ENCODE assay signal across 15 cellular contexts in genomic region chr1:58293388-58293787, GRCh38.
"Had no signal": no experiment of that assay in that cellular context is flagged by ENCODE, and none has a peak within 500 bp of the region (broad histone marks: within the 10 kb centered on the region; RNA-seq: fewer than 3 reads in every experiment).

No MANE protein-coding gene starts in this region.

- DNase-seq: activated CD4-positive, alpha-beta T cell treated with anti-CD3 and anti-CD28 coated beads, Interleukin-2, amount 50 U/mL, for 1 hour; activated naive CD4-positive, alpha-beta T cell treated with Interleukin-2 at 50 U/mL for 16 hours; aorta; cerebellar nuclear complex; effector CD8-positive, alpha-beta T cell; esophagus squamous epithelium; foreskin fibroblast; hippocampal formation; left ventricle myocardium superior; mesenchymal stem cell; thyroid gland had no signal

- H3K9me3 ChIP-seq: breast epithelium, esophagus squamous epithelium, thyroid gland had no signal

- H3K27me3 ChIP-seq: breast epithelium, esophagus squamous epithelium, thyroid gland had no signal

- H3K36me3 ChIP-seq: breast epithelium, esophagus squamous epithelium, thyroid gland had no signal

- H3K4me3 Mint-ChIP-seq: activated T-helper 1 cell treated with anti-CD3 and anti-CD28 coated beads, Interleukin-12 subunit alpha, Interleukin-12 subunit beta, Interleukin-2, Interleukin-4 antibody, amounts not matched to agents 30 ng/mL and 10 ng/mL and 1 ng/mL, durations not matched to agents 14 hours and 24 hours and 36 hours; natural killer cell treated with Interleukin-12 subunit alpha and Interleukin-12 subunit beta and Interleukin-15 and Interleukin-18, amount 100 ng/mL, for 72 hours; stimulated activated effector memory CD8-positive, alpha-beta T cell treated with anti-CD3 and anti-CD28 coated beads, Interleukin-12 subunit alpha, Interleukin-12 subunit beta, amount 100 ng/mL, for 72 hours had no signal

- H3K36me3 Mint-ChIP-seq: natural killer cell treated with Interleukin-12 subunit alpha and Interleukin-12 subunit beta and Interleukin-15 and Interleukin-18, amount 100 ng/mL, for 72 hours; stimulated activated effector memory CD8-positive, alpha-beta T cell treated with anti-CD3 and anti-CD28 coated beads, Interleukin-12 subunit alpha, Interleukin-12 subunit beta, amount 100 ng/mL, for 72 hours had no signal

- H3K9me3 Mint-ChIP-seq: activated T-helper 1 cell treated with anti-CD3 and anti-CD28 coated beads, Interleukin-12 subunit alpha, Interleukin-12 subunit beta, Interleukin-2, Interleukin-4 antibody, amounts not matched to agents 30 ng/mL and 10 ng/mL and 1 ng/mL, durations not matched to agents 14 hours and 24 hours and 36 hours; stimulated activated effector memory CD8-positive, alpha-beta T cell treated with anti-CD3 and anti-CD28 coated beads, Interleukin-12 subunit alpha, Interleukin-12 subunit beta, amount 100 ng/mL, for 72 hours had no signal

- ATAC-seq: left ventricle myocardium superior; natural killer cell treated with Interleukin-12 subunit alpha and Interleukin-12 subunit beta and Interleukin-15 and Interleukin-18, amount 100 ng/mL, for 72 hours; stimulated activated effector memory CD8-positive, alpha-beta T cell treated with anti-CD3 and anti-CD28 coated beads, Interleukin-12 subunit alpha, Interleukin-12 subunit beta, amount 100 ng/mL, for 72 hours had no signal

- H3K27ac ChIP-seq: breast epithelium, esophagus squamous epithelium, thyroid gland had no signal

- H3K4me1 Mint-ChIP-seq: stimulated activated effector memory CD8-positive, alpha-beta T cell treated with anti-CD3 and anti-CD28 coated beads, Interleukin-12 subunit alpha, Interleukin-12 subunit beta, amount 100 ng/mL, for 72 hours had no signal

- H3K4me1 ChIP-seq: breast epithelium, esophagus squamous epithelium, thyroid gland had no signal

- H3K4me3 ChIP-seq: breast epithelium, esophagus squamous epithelium, thyroid gland had no signal

- H3K27ac Mint-ChIP-seq: activated T-helper 1 cell treated with anti-CD3 and anti-CD28 coated beads, Interleukin-12 subunit alpha, Interleukin-12 subunit beta, Interleukin-2, Interleukin-4 antibody, amounts not matched to agents 30 ng/mL and 10 ng/mL and 1 ng/mL, durations not matched to agents 14 hours and 24 hours and 36 hours; natural killer cell treated with Interleukin-12 subunit alpha and Interleukin-12 subunit beta and Interleukin-15 and Interleukin-18, amount 100 ng/mL, for 72 hours; stimulated activated effector memory CD8-positive, alpha-beta T cell treated with anti-CD3 and anti-CD28 coated beads, Interleukin-12 subunit alpha, Interleukin-12 subunit beta, amount 100 ng/mL, for 72 hours had no signal
